Comparison of ENCODE assay signal across 1 cellular context in genomic region chr11:44600739-44601416, GRCh38.
TF ChIP-seq lines count a peak whose summit lies in the region.

No MANE protein-coding gene starts in this region.

TF ChIP-seq in IMR-90, 13 proteins besides CTCF, POLR2A, EP300 and RAD21 (continued from another document):
- no peak for TF ChIP-seq ELK1 (IDR thresholded peaks at IDR 0.05; ENCODE audit: borderline replicate concordance, low read depth, low read length)
- TF ChIP-seq SMC3 (IDR thresholded peaks at IDR 0.05; ENCODE audit: low read depth, low read length): no peak
- TF ChIP-seq CEBPB (IDR thresholded peaks at IDR 0.05; ENCODE audit: low read depth, low read length): no peak
- TF ChIP-seq MAZ (IDR thresholded peaks at IDR 0.05; ENCODE audit: borderline replicate concordance, low read depth, low read length): no peak
- TF ChIP-seq NFE2L2 (IDR thresholded peaks at IDR 0.05; ENCODE audit: low read depth, low read length): no peak
- TF ChIP-seq BHLHE40 (IDR thresholded peaks at IDR 0.05; ENCODE audit: low read depth, low read length): no peak
- TF ChIP-seq MXI1 (IDR thresholded peaks at IDR 0.05; ENCODE audit: borderline replicate concordance, low read depth, low read length): no peak
- no peak for TF ChIP-seq RFX5 (IDR thresholded peaks at IDR 0.05; ENCODE audit: low read depth, low read length)
- TF ChIP-seq USF2 (IDR thresholded peaks at IDR 0.05; ENCODE audit: low read depth, low read length): no peak
- TF ChIP-seq FOS (IDR thresholded peaks at IDR 0.05; ENCODE audit: low read depth, low read length): no peak
- no peak for TF ChIP-seq MAFK (IDR thresholded peaks at IDR 0.05; ENCODE audit: low read depth, low read length)
